1 cellular context compared by ENCODE assay signal in the genomic region with DNA sequence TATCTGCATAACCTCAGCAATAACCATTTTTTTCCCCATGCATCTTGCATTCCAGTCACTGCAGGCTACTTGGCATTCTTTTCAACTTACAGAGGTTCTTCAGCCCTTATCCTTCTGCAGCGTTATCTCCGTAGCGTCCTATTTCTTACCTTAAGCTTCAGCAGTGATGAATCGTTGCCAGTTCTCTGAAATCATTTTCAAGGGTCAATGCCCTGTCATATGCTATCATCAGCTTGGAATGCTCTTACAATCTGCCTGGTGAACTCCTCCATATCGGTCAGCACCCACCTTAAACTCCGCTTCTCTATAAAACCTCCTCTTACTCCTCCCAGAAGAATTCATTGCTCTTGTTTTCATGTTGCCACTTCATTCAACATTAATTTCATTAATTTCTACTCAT.
TF ChIP-seq lines count a peak whose summit lies in the region.

No MANE protein-coding gene starts in this region.

TF ChIP-seq in GM23338, 12 proteins besides CTCF, POLR2A, EP300 and RAD21 (continued from another document):
- no peak for TF ChIP-seq ZNF462 (CRISPR knock-in tag; IDR thresholded peaks at IDR 0.05)
- TF ChIP-seq POLR2AphosphoS5 (IDR thresholded peaks at IDR 0.05; ENCODE audit: low read depth), result no peak
- TF ChIP-seq CREB1 (CRISPR knock-in tag; IDR thresholded peaks at IDR 0.05; ENCODE audit: low read depth), result no peak
